Comparison of ENCODE assay signal across 15 cellular contexts in genomic region chr22:24162377-24162927, GRCh38. TPM values are rescaled to one million over a fixed set of nuclear protein-coding genes. Genes with fewer than 3 reads are reported as not detected.
DNase-seq lines count a peak whose midpoint lies in the region; ATAC-seq, FAIRE-seq and TF ChIP-seq lines count a peak whose summit lies in the region.
"Had no signal": no experiment of that assay in that cellular context is flagged by ENCODE, and none has a peak within 500 bp of the region (broad histone marks: within the 10 kb centered on the region; RNA-seq: fewer than 3 reads in every experiment).

No MANE protein-coding gene starts in this region.

- H4K20me1 ChIP-seq in HepG2 (ENCODE audit: insufficient read depth, low read length), result no peaks in the 10 kb centered on the region

- TF ChIP-seq EP300 in HepG2 (IDR thresholded peaks at IDR 0.05; ENCODE audit: low read depth in 2 of 2, low read length in 2 of 2) (no peak), HepG2 (CRISPR knock-in tag; IDR thresholded peaks at IDR 0.05; ENCODE audit: borderline replicate concordance) (no peak)

- no peaks in the 10 kb centered on the region for H3K27me3 ChIP-seq in HepG2 (ENCODE audit: control insufficient read depth in 1 of 2, insufficient read depth in 2 of 2, low read length in 2 of 2)
- H3K27me3 ChIP-seq in right lobe of liver, result no peaks in the 10 kb centered on the region
- H3K27me3 ChIP-seq in right cardiac atrium (ENCODE audit: control insufficient read depth, insufficient read depth), result no peaks in the 10 kb centered on the region
- no peaks in the 10 kb centered on the region for H3K27me3 ChIP-seq in brain microvascular endothelial cell (replicated peaks)

- no TSS peak for BruUV-seq in HepG2 (replicated peaks; lab: Mats Ljungman, UMichigan)

- TF ChIP-seq RAD21 in HepG2 (CRISPR knock-in tag; IDR thresholded peaks at IDR 0.05), result no peak

- peaks cover 3% of the 10 kb centered on the region for H3K36me3 Mint-ChIP-seq in activated T-helper 1 cell treated with anti-CD3 and anti-CD28 coated beads, Interleukin-12 subunit alpha, Interleukin-12 subunit beta, Interleukin-2, Interleukin-4 antibody, amounts not matched to agents 30 ng/mL and 10 ng/mL and 1 ng/mL, durations not matched to agents 14 hours and 24 hours and 36 hours (ENCODE audit: low read depth)

- TF ChIP-seq CTCF in HepG2 (CRISPR knock-in tag; IDR thresholded peaks at IDR 0.05) (no peak), right lobe of liver (IDR thresholded peaks at IDR 0.05) (no peak), brain microvascular endothelial cell (IDR thresholded peaks at IDR 0.05; ENCODE audit: low read depth, low read length, missing control alignments) (no peak)

- H3K79me2 ChIP-seq in HepG2 (ENCODE audit: insufficient read depth, low read length), result no peaks in the 10 kb centered on the region

- no peak for FAIRE-seq in HepG2 (lab: Jason Lieb, UNC)
- FAIRE-seq: GM18507 had no signal

- no peak overlapping the region for H2AFZ ChIP-seq in HepG2 (ENCODE audit: low read length)

- TF ChIP-seq POLR2A in HepG2 (IDR thresholded peaks at IDR 0.05; ENCODE audit: insufficient read depth in 1 of 2, low read depth in 2 of 2, low read length in 2 of 2) (no peak), right lobe of liver (IDR thresholded peaks at IDR 0.05) (no peak)

- POLR2A ChIA-PET in HepG2 (lab: Yijun Ruan, JAX), result no interaction called here

- 95% methylated on average over 9 of the region's 9 CpGs for WGBS in HepG2 (ENCODE audit: low lambda C conversion rate)
- 44% methylated on average over 3 of the region's 9 CpGs for WGBS in right lobe of liver (ENCODE audit: insufficient coverage, low coverage, low lambda C conversion rate, missing lambda C conversion rate)
- WGBS in right cardiac atrium, result 66% methylated on average over 9 of the region's 9 CpGs

- DNase-seq in HepG2 (ENCODE audit: low spot score), result no peak
- no peak for DNase-seq in right lobe of liver
- no peak for DNase-seq in activated T-helper 1 cell treated with anti-CD3 and anti-CD28 coated beads, Interleukin-12 subunit alpha, Interleukin-12 subunit beta, Interleukin-2, Interleukin-4 antibody, amounts not matched to agents 30 ng/mL and 10 ng/mL and 1 ng/mL, durations not matched to agents 14 hours and 24 hours and 36 hours (ENCODE audit: low spot score)
- DNase-seq in right cardiac atrium, result no peak
- no peak for DNase-seq in NCI-H2227 (lab: John Stamatoyannopoulos, UW; ENCODE audit: unreplicated experiment)
- DNase-seq in NCI-H187 (lab: John Stamatoyannopoulos, UW), result no peak
- DNase-seq in brain microvascular endothelial cell, result no peak
- DNase-seq: foreskin fibroblast, naive B cell, NCI-H2081 treated with DMSO at 0.1 percent for 48 hours, T1000 had no signal

- no peak overlapping the region for H3K4me3 Mint-ChIP-seq in activated T-helper 1 cell treated with anti-CD3 and anti-CD28 coated beads, Interleukin-12 subunit alpha, Interleukin-12 subunit beta, Interleukin-2, Interleukin-4 antibody, amounts not matched to agents 30 ng/mL and 10 ng/mL and 1 ng/mL, durations not matched to agents 14 hours and 24 hours and 36 hours
- H3K4me3 Mint-ChIP-seq: naive B cell had no signal

- peak overlapping the region; percentile 58 for H3K27ac Mint-ChIP-seq in activated T-helper 1 cell treated with anti-CD3 and anti-CD28 coated beads, Interleukin-12 subunit alpha, Interleukin-12 subunit beta, Interleukin-2, Interleukin-4 antibody, amounts not matched to agents 30 ng/mL and 10 ng/mL and 1 ng/mL, durations not matched to agents 14 hours and 24 hours and 36 hours

- H3K36me3 ChIP-seq in HepG2 (replicated peaks in 1 of 2; ENCODE audit: control insufficient read depth in 1 of 2, insufficient read depth in 2 of 2, low read length in 2 of 2), result peaks cover 34 to 87% of the 10 kb centered on the region in 2 experiments; a peak in 4 of 5 replicates
- H3K36me3 ChIP-seq in right lobe of liver, result peaks cover 0 to 13% (median 2%) of the 10 kb centered on the region in 4 donors
- H3K36me3 ChIP-seq in brain microvascular endothelial cell (replicated peaks), result peaks cover 12% of the 10 kb centered on the region

- H3K4me2 ChIP-seq in HepG2 (ENCODE audit: low read depth, low read length), result no peak overlapping the region

- peaks cover 1% of the 10 kb centered on the region; the same call in 1 of the 2 replicates for H3K4me1 ChIP-seq in HepG2 (ENCODE audit: insufficient read depth, low read length)
- no peaks in the 10 kb centered on the region for H3K4me1 ChIP-seq in right lobe of liver
- peaks cover 24% of the 10 kb centered on the region for H3K4me1 ChIP-seq in right cardiac atrium (ENCODE audit: control insufficient read depth, insufficient read depth, low read length)

- H3K4me1 Mint-ChIP-seq in activated T-helper 1 cell treated with anti-CD3 and anti-CD28 coated beads, Interleukin-12 subunit alpha, Interleukin-12 subunit beta, Interleukin-2, Interleukin-4 antibody, amounts not matched to agents 30 ng/mL and 10 ng/mL and 1 ng/mL, durations not matched to agents 14 hours and 24 hours and 36 hours (ENCODE audit: low read depth), result peaks cover 17% of the 10 kb centered on the region

- H3K9ac ChIP-seq in HepG2 (ENCODE audit: insufficient read depth, low read depth, low read length), result no peak overlapping the region

- H3K4me3 ChIP-seq in HepG2 (replicated peaks in 1 of 3; ENCODE audit: insufficient read depth in 1 of 3, low read depth in 2 of 3, low read length in 3 of 3), result no peak overlapping the region
- no peak overlapping the region for H3K4me3 ChIP-seq in right lobe of liver
- H3K4me3 ChIP-seq in right cardiac atrium (ENCODE audit: low read length), result no peak overlapping the region
- H3K4me3 ChIP-seq in brain microvascular endothelial cell (ENCODE audit: low read depth, low read length), result no peak overlapping the region
- H3K4me3 ChIP-seq: skin epidermis had no signal

- ATAC-seq in HepG2 (no peak), right lobe of liver (no peak), right cardiac atrium (peak in 1 of 2 donors; percentile 40), HG02623 (IDR thresholded peaks at IDR 0.05; ENCODE audit: unreplicated experiment) (no peak)
- ATAC-seq: Panc1 had no signal

- no peaks in the 10 kb centered on the region for H3K9me3 Mint-ChIP-seq in activated T-helper 1 cell treated with anti-CD3 and anti-CD28 coated beads, Interleukin-12 subunit alpha, Interleukin-12 subunit beta, Interleukin-2, Interleukin-4 antibody, amounts not matched to agents 30 ng/mL and 10 ng/mL and 1 ng/mL, durations not matched to agents 14 hours and 24 hours and 36 hours
- H3K9me3 Mint-ChIP-seq: naive B cell had no signal

- H3K27ac ChIP-seq in HepG2 (ENCODE audit: extremely low read length, insufficient read depth, low read length) (no peak overlapping the region), right lobe of liver (no peak overlapping the region), right cardiac atrium (ENCODE audit: low read length) (peak overlapping the region; percentile 85), brain microvascular endothelial cell (no peak overlapping the region)

- in situ Hi-C loops in HepG2 (cut with HindIII; ENCODE audit: extremely low pct_ligation_motif_present, low pct_unique_long_range_greater_than_20kb), result no loop called here
- in situ Hi-C loops in brain microvascular endothelial cell (cut with HindIII; ENCODE audit: low pct_ligation_motif_present, low sequenced_read_pairs), result no loop called here

- intact Hi-C loops in HepG2 (cut with micrococcal nuclease; ENCODE audit: unreplicated experiment) (no loop called here), right lobe of liver (cut with DNase I) (no loop called here), right cardiac atrium (cut with DNase I) (loop anchor here in 1 of 4 donors (10.0 kb wide), 1 partner anchor 158 kb away; the partner anchor contains the start of gene GSTT4)
- intact Hi-C loops in activated T-helper 1 cell treated with anti-CD3 and anti-CD28 coated beads, Interleukin-12 subunit alpha, Interleukin-12 subunit beta, Interleukin-2, Interleukin-4 antibody, amounts not matched to agents 30 ng/mL and 10 ng/mL and 1 ng/mL, durations not matched to agents 14 hours and 24 hours and 36 hours (cut with micrococcal nuclease), result no loop called here

- no peaks in the 10 kb centered on the region for H3K27me3 Mint-ChIP-seq in activated T-helper 1 cell treated with anti-CD3 and anti-CD28 coated beads, Interleukin-12 subunit alpha, Interleukin-12 subunit beta, Interleukin-2, Interleukin-4 antibody, amounts not matched to agents 30 ng/mL and 10 ng/mL and 1 ng/mL, durations not matched to agents 14 hours and 24 hours and 36 hours (ENCODE audit: insufficient read depth)
- H3K27me3 Mint-ChIP-seq: naive B cell had no signal

- CTCF ChIA-PET in HepG2 (lab: Yijun Ruan, JAX; ENCODE audit: low intra/inter-chr PET ratio, low total read pairs), result no interaction called here

- H3K9me3 ChIP-seq in HepG2 (ENCODE audit: low read length), result no peaks in the 10 kb centered on the region
- no peaks in the 10 kb centered on the region for H3K9me3 ChIP-seq in right lobe of liver
- no peaks in the 10 kb centered on the region for H3K9me3 ChIP-seq in right cardiac atrium (ENCODE audit: control insufficient read depth, low read length)

RNA-seq across cellular contexts. Expression of gene SUSD2, which starts 18.8 kb away (rescaled TPM):
- total RNA-seq in HepG2 (2016; rRNA removed; fragmentation: Illumina TruSeq; extraction: Trizol) (0.94 and 2.1 TPM in 2 replicates), right lobe of liver (1 to 10 TPM in 4 of 6 experiments, under 1 TPM in 2; 0.61 to 6.8 (median 2.0) TPM), right cardiac atrium (1 to 10 TPM; 6.2 to 7.4 (median 7.3) TPM)
- 0.20 and 0.44 TPM in 2 replicates for total RNA-seq in HepG2 (2016; cell fraction: cytosol; rRNA removed; fragmentation: Illumina TruSeq; extraction: Trizol; ENCODE audit: low read depth)
- 0.64 and 2.1 TPM in 2 replicates for total RNA-seq in HepG2 (2016; cell fraction: insoluble cytoplasmic fraction; rRNA removed; fragmentation: Illumina TruSeq; extraction: Trizol)
- total RNA-seq in HepG2 (2016; cell fraction: membrane; rRNA removed; fragmentation: Illumina TruSeq; extraction: Trizol), result 0.48 and 0.49 TPM in 2 replicates
- 3.6 and 3.8 TPM in 2 replicates for total RNA-seq in HepG2 (2016; cell fraction: nucleus; rRNA removed; fragmentation: Illumina TruSeq; extraction: Trizol)
- polyA plus RNA-seq in HepG2 (2011; rRNA removed) (11.0 and 12.7 TPM in 2 replicates), right cardiac atrium (6.7 TPM)
- polyA plus RNA-seq in HepG2 (2011; cell fraction: cytosol; rRNA removed), result 3.8 and 6.5 TPM in 2 replicates
- 12.4 and 16.2 TPM in 2 replicates for polyA plus RNA-seq in HepG2 (2011; cell fraction: nucleus; rRNA removed)
- 2.7 and 4.1 TPM in 2 replicates for polyA plus RNA-seq in HepG2 (2012)
- polyA plus RNA-seq in HepG2 (2016; cell fraction: cytosol; fragmentation: Illumina TruSeq; extraction: Trizol; ENCODE audit: low read depth), result 0.27 and 0.36 TPM in 2 replicates
- 1.3 and 1.8 TPM in 2 replicates for polyA plus RNA-seq in HepG2 (2016; cell fraction: insoluble cytoplasmic fraction; fragmentation: Illumina TruSeq; extraction: Trizol; ENCODE audit: low read depth)
- polyA plus RNA-seq in HepG2 (2016; cell fraction: membrane; fragmentation: Illumina TruSeq; extraction: Trizol; ENCODE audit: low read depth), result 0.41 and 0.74 TPM in 2 replicates
- polyA plus RNA-seq in HepG2 (2016; cell fraction: nucleus; fragmentation: Illumina TruSeq; extraction: Trizol; ENCODE audit: insufficient read depth, low read depth), result 8.0 and 8.7 TPM in 2 replicates
- 0.77 and 15.6 TPM in 2 replicates for polyA minus RNA-seq in HepG2 (2011; rRNA and poly(A)+ RNA removed; ENCODE audit: low replicate concordance)
- 5.4 and 6.8 TPM in 2 replicates for polyA minus RNA-seq in HepG2 (2011; cell fraction: cytosol; rRNA and poly(A)+ RNA removed)
- 4.4 and 4.6 TPM in 2 replicates for polyA minus RNA-seq in HepG2 (2011; cell fraction: nucleus; rRNA and poly(A)+ RNA removed)
- 0.73 and 0.83 TPM in 2 replicates for total RNA-seq in activated T-helper 1 cell treated with anti-CD3 and anti-CD28 coated beads, Interleukin-12 subunit alpha, Interleukin-12 subunit beta, Interleukin-2, Interleukin-4 antibody, amounts not matched to agents 30 ng/mL and 10 ng/mL and 1 ng/mL, durations not matched to agents 14 hours and 24 hours and 36 hours
